In genomic region chr17:7294614-7295153, GRCh38 we compare ENCODE assay signal across 8 cellular contexts. TPM values are rescaled to one million over a fixed set of nuclear protein-coding genes. Genes with fewer than 3 reads are reported as not detected.
DNase-seq lines count a peak whose midpoint lies in the region; ATAC-seq and TF ChIP-seq lines count a peak whose summit lies in the region.

Gene YBX2 (minus strand): TSS chr17:7294639. CDS start chr17:7294500, 139 bp downstream.

- H3K36me3 ChIP-seq in MG63, result no peaks in the 10 kb centered on the region
- H3K36me3 ChIP-seq in adrenal gland (replicated peaks in 1 of 2), result no peaks in the 10 kb centered on the region

- H3K27me3 ChIP-seq in MG63 (no peaks in the 10 kb centered on the region), adrenal gland (peaks cover 16% of the 10 kb centered on the region)

- intact Hi-C loops in adrenal gland (cut with DNase I), result loop anchor here in 1 of 2 donors (10.0 kb wide), 1 partner anchor 240 kb away; no protein-coding TSS in a partner anchor

- H3K4me1 ChIP-seq in adrenal gland (replicated peaks in 1 of 2), result peaks cover 12 to 28% of the 10 kb centered on the region in 2 donors

- no peak for TF ChIP-seq CTCF in adrenal gland (IDR thresholded peaks at IDR 0.05)

- ATAC-seq in HG02623 (IDR thresholded peaks at IDR 0.05; ENCODE audit: unreplicated experiment) (no peak), GM21381 (IDR thresholded peaks at IDR 0.05; ENCODE audit: unreplicated experiment) (no peak)

- H3K9me3 ChIP-seq in MG63 (no peaks in the 10 kb centered on the region), adrenal gland (replicated peaks in 1 of 3) (no peaks in the 10 kb centered on the region), iPS-18c (ENCODE audit: control insufficient read depth, insufficient read depth, low read length) (no peaks in the 10 kb centered on the region)

- TF ChIP-seq POLR2A in adrenal gland (IDR thresholded peaks at IDR 0.05), result no peak

- WGBS in adrenal gland, 4 donors, result 1 to 4% (median 3%) methylated on average over 9 to 57 of the region's 57 CpGs

- no peak within 1 kb of the TSS for H3K27ac ChIP-seq in adrenal gland

- DNase-seq in EH (ENCODE audit: low read depth) (peak; percentile 50), MG63 (peak; percentile 80), T follicular helper cell (ENCODE audit: low read depth) (peak; percentile 52), adrenal gland (peak in 6 of 7 donors; percentile 50 to 73 (median 57))
- peak in 3 of 4 experiments; percentile 34 to 73 (median 46) for DNase-seq in stimulated activated CD4-positive, alpha-beta T cell treated with anti-CD3 and anti-CD28 coated beads, Interleukin-1b, Interleukin-23, amount 100 ng/mL, for 24 hours (ENCODE audit: low read depth in 4 of 4, low spot score in 1 of 4)

- H3K4me3 ChIP-seq in MG63 (peak within 1 kb of the TSS; percentile 31; the same call in 1 of the 2 replicates), adrenal gland (peak within 1 kb of the TSS in 1 of 4 donors; percentile 28), iPS-18c (ENCODE audit: insufficient read depth, low read depth, low read length) (peak within 1 kb of the TSS; percentile 43)

RNA-seq across cellular contexts. Expression of gene YBX2, which starts in this region (rescaled TPM):
- 6.2 and 6.5 TPM in 2 replicates for total RNA-seq in MG63 (2014; rRNA removed; shearing (Covaris generic); ENCODE audit: low replicate concordance)
- under 1 TPM in 3 of 8 donors, not detected in 5; 0.07 to 0.28 (median 0.11) TPM for total RNA-seq in adrenal gland
- 1 to 10 TPM in 1 of 3 donors, under 1 TPM in 1, not detected in 1; 0.88 to 1.4 TPM for polyA plus RNA-seq in adrenal gland
